Comparison of ENCODE assay signal across 1 cellular context in the genomic region with DNA sequence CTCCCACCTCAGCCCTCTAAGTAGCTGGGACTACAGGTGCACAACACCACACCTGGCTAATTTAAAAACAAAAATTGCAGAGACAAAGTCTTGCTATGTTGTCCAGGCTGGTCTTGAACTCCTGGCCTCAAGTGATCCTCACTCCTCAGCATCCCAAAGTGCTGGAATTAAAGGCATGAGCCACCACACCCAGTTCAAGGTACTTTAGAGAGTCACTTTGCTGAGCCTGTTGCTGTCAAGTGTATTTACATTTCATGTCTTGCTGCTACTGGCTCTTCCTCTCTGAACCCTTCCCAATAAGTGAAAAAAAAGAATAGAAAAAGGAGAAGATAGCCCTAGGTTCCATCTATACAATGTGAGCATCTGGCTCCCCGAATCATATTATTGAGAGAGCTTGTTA.
TF ChIP-seq lines count a peak whose summit lies in the region.

No MANE protein-coding gene starts in this region.

TF ChIP-seq in HCT116, 20 proteins besides CTCF, POLR2A, EP300 and RAD21 (continued from another document):
- TF ChIP-seq, protein P1, sequence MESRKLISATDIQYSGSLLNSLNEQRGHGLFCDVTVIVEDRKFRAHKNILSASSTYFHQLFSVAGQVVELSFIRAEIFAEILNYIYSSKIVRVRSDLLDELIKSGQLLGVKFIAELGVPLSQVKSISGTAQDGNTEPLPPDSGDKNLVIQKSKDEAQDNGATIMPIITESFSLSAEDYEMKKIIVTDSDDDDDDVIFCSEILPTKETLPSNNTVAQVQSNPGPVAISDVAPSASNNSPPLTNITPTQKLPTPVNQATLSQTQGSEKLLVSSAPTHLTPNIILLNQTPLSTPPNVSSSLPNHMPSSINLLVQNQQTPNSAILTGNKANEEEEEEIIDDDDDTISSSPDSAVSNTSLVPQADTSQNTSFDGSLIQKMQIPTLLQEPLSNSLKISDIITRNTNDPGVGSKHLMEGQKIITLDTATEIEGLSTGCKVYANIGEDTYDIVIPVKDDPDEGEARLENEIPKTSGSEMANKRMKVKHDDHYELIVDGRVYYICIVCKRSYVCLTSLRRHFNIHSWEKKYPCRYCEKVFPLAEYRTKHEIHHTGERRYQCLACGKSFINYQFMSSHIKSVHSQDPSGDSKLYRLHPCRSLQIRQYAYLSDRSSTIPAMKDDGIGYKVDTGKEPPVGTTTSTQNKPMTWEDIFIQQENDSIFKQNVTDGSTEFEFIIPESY (IDR thresholded peaks at IDR 0.05; ENCODE audit: extremely low read depth, insufficient replicate concordance, low read length) = no peak
